In genomic region chr12:58576965-58577364, GRCh38 we compare ENCODE assay signal across 22 cellular contexts.
"Had no signal": no experiment of that assay in that cellular context is flagged by ENCODE, and none has a peak within 500 bp of the region (broad histone marks: within the 10 kb centered on the region; RNA-seq: fewer than 3 reads in every experiment).

No MANE protein-coding gene starts in this region.

- DNase-seq: Karpas-422, KG1, MG63, NCI-H1092, NCI-H1105 treated with DMSO at 0.1 percent for 48 hours, NCI-H1417 treated with DMSO at 0.1 percent for 48 hours, NCI-H146, NCI-H1694 treated with DMSO at 0.1 percent for 48 hours, NCI-H1930, NCI-H2081, NCI-H2107, NCI-H226, NCI-H446, NCI-H510A, NCI-H524 treated with DMSO at 0.1 percent for 48 hours, NCI-H69, NCI-H774, Right ventricle myocardium superior, RPMI8226, SIG-M5 had no signal

- H3K9me3 ChIP-seq: MG63, SJSA1 had no signal

- H3K27me3 ChIP-seq: MG63, SJSA1 had no signal

- H3K36me3 ChIP-seq: MG63, SJSA1 had no signal

- H3K4me1 ChIP-seq: SJSA1 had no signal

- H3K4me3 ChIP-seq: MG63, SJSA1, SK-N-MC had no signal

- H3K27ac ChIP-seq: SJSA1, SK-N-MC had no signal
